9 cellular contexts compared by ENCODE assay signal in genomic region chr1:64675718-64676345, GRCh38.
DNase-seq lines count a peak whose midpoint lies in the region; ATAC-seq and TF ChIP-seq lines count a peak whose summit lies in the region.
"Had no signal": no experiment of that assay in that cellular context is flagged by ENCODE, and none has a peak within 500 bp of the region (broad histone marks: within the 10 kb centered on the region; RNA-seq: fewer than 3 reads in every experiment).

No MANE protein-coding gene starts in this region.

- no peaks in the 10 kb centered on the region for H3K36me3 ChIP-seq in parathyroid adenoma (ENCODE audit: control insufficient read depth, insufficient read depth, low read length)
- H3K36me3 ChIP-seq in effector memory CD4-positive, alpha-beta T cell (ENCODE audit: control insufficient read depth, insufficient read depth, low read length), result no peaks in the 10 kb centered on the region

- H2AFZ ChIP-seq in parathyroid adenoma, result no peak overlapping the region

- DNase-seq in DMS53 (lab: John Stamatoyannopoulos, UW), result peak; percentile 86
- DNase-seq in DMS53 treated with DMSO at 0.1 percent for 48 hours (lab: John Stamatoyannopoulos, UW; ENCODE audit: unreplicated experiment), result no peak
- peak; percentile 6 for DNase-seq in NB4 (ENCODE audit: low read depth)
- DNase-seq in dermis blood vessel endothelial cell, result peak; percentile 54
- DNase-seq in effector memory CD4-positive, alpha-beta T cell, result no peak

- ATAC-seq in HG02973 (IDR thresholded peaks at IDR 0.05; ENCODE audit: unreplicated experiment) (no peak), HG03439 (IDR thresholded peaks at IDR 0.05; ENCODE audit: unreplicated experiment) (no peak)
- ATAC-seq: T-cell had no signal

- H3K27me3 ChIP-seq in parathyroid adenoma (ENCODE audit: control insufficient read depth, insufficient read depth, low read length), result no peaks in the 10 kb centered on the region
- H3K27me3 ChIP-seq in effector memory CD4-positive, alpha-beta T cell (replicated peaks; ENCODE audit: control insufficient read depth, insufficient read depth, low read length, poor library complexity, severe bottlenecking), result no peaks in the 10 kb centered on the region

- no peaks in the 10 kb centered on the region for H3K9me3 ChIP-seq in parathyroid adenoma (ENCODE audit: control insufficient read depth, low read length)
- H3K9me3 ChIP-seq in effector memory CD4-positive, alpha-beta T cell (ENCODE audit: control insufficient read depth, low read length), result no peaks in the 10 kb centered on the region

- peak; percentile 65 for TF ChIP-seq CTCF in NB4 (IDR thresholded peaks at IDR 0.05; ENCODE audit: low read depth, low read length)
- peak; percentile 35 for TF ChIP-seq CTCF in parathyroid adenoma (IDR thresholded peaks at IDR 0.05)

- H3K4me1 ChIP-seq in parathyroid adenoma, result no peaks in the 10 kb centered on the region
- no peaks in the 10 kb centered on the region for H3K4me1 ChIP-seq in effector memory CD4-positive, alpha-beta T cell (ENCODE audit: control insufficient read depth, insufficient read depth, low read length, poor library complexity, severe bottlenecking)

- TF ChIP-seq POLR2A in NB4 (IDR thresholded peaks at IDR 0.05; ENCODE audit: extremely low read depth, insufficient read length), result no peak

- no peak overlapping the region for H3K27ac ChIP-seq in parathyroid adenoma
- H3K27ac ChIP-seq in effector memory CD4-positive, alpha-beta T cell (ENCODE audit: insufficient read depth, low read length, poor library complexity, severe bottlenecking), result no peak overlapping the region

- no peaks in the 10 kb centered on the region for H3K79me2 ChIP-seq in parathyroid adenoma

- no peak overlapping the region for H3K9ac ChIP-seq in parathyroid adenoma

- H3K4me2 ChIP-seq in parathyroid adenoma (ENCODE audit: low read length), result no peak overlapping the region

- H3K4me3 ChIP-seq in NB4 (ENCODE audit: low read depth, low read length), result no peak overlapping the region
- no peak overlapping the region for H3K4me3 ChIP-seq in parathyroid adenoma (ENCODE audit: low read depth, low read length)
- no peak overlapping the region for H3K4me3 ChIP-seq in effector memory CD4-positive, alpha-beta T cell (ENCODE audit: insufficient read depth, low read depth, low read length, poor library complexity, severe bottlenecking)

Comparison
In these comparisons a context has a peak if more than half of its experiments do, and no peak if none do; other contexts are left out.
1. DNase-seq: peak in DMS53 (single experiment), NB4 (single experiment) and dermis blood vessel endothelial cell (single experiment); none in DMS53 treated with DMSO at 0.1 percent for 48 hours (single experiment) and effector memory CD4-positive, alpha-beta T cell (0 of 3).